1 cellular context compared by ENCODE assay signal in the genomic region with DNA sequence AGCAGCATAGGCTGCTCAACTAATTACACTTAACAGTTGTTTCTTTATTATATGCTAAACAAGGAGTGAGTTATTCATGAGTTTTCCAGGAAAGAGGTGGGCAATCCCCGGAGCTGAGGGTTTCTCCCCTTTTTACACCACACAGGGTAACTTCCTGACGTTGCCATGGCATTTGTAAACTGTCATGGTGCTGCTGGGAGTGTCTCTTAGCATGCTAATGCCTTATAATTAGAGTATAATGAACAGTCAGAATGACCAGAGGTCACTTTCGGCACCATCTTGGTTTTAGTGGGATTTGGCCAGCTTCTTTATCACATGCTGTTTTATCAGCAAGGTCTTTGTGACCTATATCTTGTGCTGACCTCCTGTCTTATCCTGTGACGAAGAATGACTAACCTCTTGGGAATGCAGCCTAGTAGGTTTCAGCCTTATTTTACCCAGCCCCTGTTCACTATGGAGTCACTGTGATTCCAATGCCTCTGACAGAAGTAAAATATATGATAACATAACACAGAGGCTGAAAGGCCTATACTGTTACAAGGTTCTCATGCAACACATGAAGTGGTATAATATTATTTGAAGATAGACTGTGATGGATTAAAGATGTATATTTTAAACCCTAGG.
TF ChIP-seq lines count a peak whose summit lies in the region.

No MANE protein-coding gene starts in this region.

TF ChIP-seq in K562, 482 proteins besides CTCF, POLR2A, EP300 and RAD21 (continued from another document):
- TF ChIP-seq, protein P1, sequence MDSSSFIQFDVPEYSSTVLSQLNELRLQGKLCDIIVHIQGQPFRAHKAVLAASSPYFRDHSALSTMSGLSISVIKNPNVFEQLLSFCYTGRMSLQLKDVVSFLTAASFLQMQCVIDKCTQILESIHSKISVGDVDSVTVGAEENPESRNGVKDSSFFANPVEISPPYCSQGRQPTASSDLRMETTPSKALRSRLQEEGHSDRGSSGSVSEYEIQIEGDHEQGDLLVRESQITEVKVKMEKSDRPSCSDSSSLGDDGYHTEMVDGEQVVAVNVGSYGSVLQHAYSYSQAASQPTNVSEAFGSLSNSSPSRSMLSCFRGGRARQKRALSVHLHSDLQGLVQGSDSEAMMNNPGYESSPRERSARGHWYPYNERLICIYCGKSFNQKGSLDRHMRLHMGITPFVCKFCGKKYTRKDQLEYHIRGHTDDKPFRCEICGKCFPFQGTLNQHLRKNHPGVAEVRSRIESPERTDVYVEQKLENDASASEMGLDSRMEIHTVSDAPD (CRISPR knock-in tag; IDR thresholded peaks at IDR 0.05) = no peak
- TF ChIP-seq FOXA1 (IDR thresholded peaks at IDR 0.05; ENCODE audit: borderline replicate concordance) (no peak), MBD2 (IDR thresholded peaks at IDR 0.05; ENCODE audit: borderline replicate concordance, low read depth) (0 out of 2 replicates have a peak, but pooled peaks have one; percentile 29), NCOA2 (IDR thresholded peaks at IDR 0.05; ENCODE audit: partially characterized antibody in 2 of 2) (no peak), FIP1L1 (IDR thresholded peaks at IDR 0.05; ENCODE audit: low read depth, low read length, poor library complexity, severe bottlenecking) (no peak), BHLHE40 (IDR thresholded peaks at IDR 0.05; ENCODE audit: low read length) (0 out of 2 replicates have a peak, but pooled peaks have one; percentile 26), CBFA2T3 (IDR thresholded peaks at IDR 0.05) (peak; percentile 41), YY1 (IDR thresholded peaks at IDR 0.05; ENCODE audit: borderline replicate concordance in 1 of 3, control insufficient read depth in 1 of 3, extremely low read depth in 1 of 3, insufficient read depth in 3 of 3, insufficient read length in 1 of 3, insufficient replicate concordance in 2 of 3, low read depth in 1 of 3, low read length in 2 of 3) (peak in 1 of 3 experiments; percentile 21), ARID2 (IDR thresholded peaks at IDR 0.05) (no peak), SMARCA4 (IDR thresholded peaks at IDR 0.05) (peak; percentile 58; the same call in 1 of the 2 replicates), CHD4 (IDR thresholded peaks at IDR 0.05; ENCODE audit: insufficient read depth, insufficient replicate concordance, low read depth, low read length, poor library complexity, severe bottlenecking) (no peak), NR2C1 (IDR thresholded peaks at IDR 0.05) (no peak), NR2C1 (tag; IDR thresholded peaks at IDR 0.05) (peak; percentile 81), TEAD4 (IDR thresholded peaks at IDR 0.05; ENCODE audit: low read length) (peak; percentile 72), TEAD4 (CRISPR knock-in tag; IDR thresholded peaks at IDR 0.05; ENCODE audit: borderline replicate concordance) (no peak), SMARCE1 (IDR thresholded peaks at IDR 0.05) (peak; percentile 74; the same call in 1 of the 2 replicates), KLF16 (IDR thresholded peaks at IDR 0.05) (no peak), XRCC3 (IDR thresholded peaks at IDR 0.05) (no peak), ATF7 (IDR thresholded peaks at IDR 0.05) (no peak; the same call in none of the 2 replicates), ATF1 (CRISPR knock-in tag; IDR thresholded peaks at IDR 0.05) (no peak), ATF1 (tag; IDR thresholded peaks at IDR 0.05) (peak; percentile 54), SP2 (IDR thresholded peaks at IDR 0.05; ENCODE audit: extremely low read depth, low read depth, low read length, poor library complexity, severe bottlenecking) (no peak), PHB (CRISPR knock-in tag; IDR thresholded peaks at IDR 0.05) (no peak), HDAC3 (IDR thresholded peaks at IDR 0.05; ENCODE audit: borderline replicate concordance, partially characterized antibody) (no peak), RFX1 (IDR thresholded peaks at IDR 0.05) (peak; percentile 78), FOS (IDR thresholded peaks at IDR 0.05; ENCODE audit: extremely low read depth, insufficient read length) (peak; percentile 12), DDX20 (tag; IDR thresholded peaks at IDR 0.05; ENCODE audit: low read depth) (0 out of 2 replicates have a peak, but pooled peaks have one; percentile 41), CXXC5 (CRISPR knock-in tag; IDR thresholded peaks at IDR 0.05) (no peak), RBBP5 (IDR thresholded peaks at IDR 0.05; ENCODE audit: borderline replicate concordance, insufficient read depth, low read length, poor library complexity, severe bottlenecking) (no peak), SOX6 (IDR thresholded peaks at IDR 0.05) (peak; percentile 68; the same call in 1 of the 2 replicates), CCNT2 (IDR thresholded peaks at IDR 0.05; ENCODE audit: borderline replicate concordance, extremely low read depth, insufficient read length, low read depth, low read length) (peak; percentile 47), NCOR1 (IDR thresholded peaks at IDR 0.05) (0 out of 2 replicates have a peak, but pooled peaks have one; percentile 37), CEBPG (CRISPR knock-in tag; IDR thresholded peaks at IDR 0.05) (no peak), CEBPG (tag; conservative IDR thresholded peaks at IDR 0.05 in 1 of 2, IDR thresholded peaks at IDR 0.05 in 1 of 2) (no peak)
- TF ChIP-seq, protein P2, sequence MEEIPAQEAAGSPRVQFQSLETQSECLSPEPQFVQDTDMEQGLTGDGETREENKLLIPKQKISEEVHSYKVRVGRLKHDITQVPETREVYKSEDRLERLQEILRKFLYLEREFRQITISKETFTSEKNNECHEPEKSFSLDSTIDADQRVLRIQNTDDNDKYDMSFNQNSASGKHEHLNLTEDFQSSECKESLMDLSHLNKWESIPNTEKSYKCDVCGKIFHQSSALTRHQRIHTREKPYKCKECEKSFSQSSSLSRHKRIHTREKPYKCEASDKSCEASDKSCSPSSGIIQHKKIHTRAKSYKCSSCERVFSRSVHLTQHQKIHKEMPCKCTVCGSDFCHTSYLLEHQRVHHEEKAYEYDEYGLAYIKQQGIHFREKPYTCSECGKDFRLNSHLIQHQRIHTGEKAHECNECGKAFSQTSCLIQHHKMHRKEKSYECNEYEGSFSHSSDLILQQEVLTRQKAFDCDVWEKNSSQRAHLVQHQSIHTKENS (CRISPR knock-in tag; IDR thresholded peaks at IDR 0.05) = no peak
- TF ChIP-seq, protein P3, sequence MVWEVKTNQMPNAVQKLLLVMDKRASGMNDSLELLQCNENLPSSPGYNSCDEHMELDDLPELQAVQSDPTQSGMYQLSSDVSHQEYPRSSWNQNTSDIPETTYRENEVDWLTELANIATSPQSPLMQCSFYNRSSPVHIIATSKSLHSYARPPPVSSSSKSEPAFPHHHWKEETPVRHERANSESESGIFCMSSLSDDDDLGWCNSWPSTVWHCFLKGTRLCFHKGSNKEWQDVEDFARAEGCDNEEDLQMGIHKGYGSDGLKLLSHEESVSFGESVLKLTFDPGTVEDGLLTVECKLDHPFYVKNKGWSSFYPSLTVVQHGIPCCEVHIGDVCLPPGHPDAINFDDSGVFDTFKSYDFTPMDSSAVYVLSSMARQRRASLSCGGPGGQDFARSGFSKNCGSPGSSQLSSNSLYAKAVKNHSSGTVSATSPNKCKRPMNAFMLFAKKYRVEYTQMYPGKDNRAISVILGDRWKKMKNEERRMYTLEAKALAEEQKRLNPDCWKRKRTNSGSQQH (CRISPR knock-in tag; IDR thresholded peaks at IDR 0.05) = no peak
- TF ChIP-seq, protein P4, sequence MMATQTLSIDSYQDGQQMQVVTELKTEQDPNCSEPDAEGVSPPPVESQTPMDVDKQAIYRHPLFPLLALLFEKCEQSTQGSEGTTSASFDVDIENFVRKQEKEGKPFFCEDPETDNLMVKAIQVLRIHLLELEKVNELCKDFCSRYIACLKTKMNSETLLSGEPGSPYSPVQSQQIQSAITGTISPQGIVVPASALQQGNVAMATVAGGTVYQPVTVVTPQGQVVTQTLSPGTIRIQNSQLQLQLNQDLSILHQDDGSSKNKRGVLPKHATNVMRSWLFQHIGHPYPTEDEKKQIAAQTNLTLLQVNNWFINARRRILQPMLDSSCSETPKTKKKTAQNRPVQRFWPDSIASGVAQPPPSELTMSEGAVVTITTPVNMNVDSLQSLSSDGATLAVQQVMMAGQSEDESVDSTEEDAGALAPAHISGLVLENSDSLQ (IDR thresholded peaks at IDR 0.05) = 0 out of 2 replicates have a peak, but pooled peaks have one; percentile 6
- TF ChIP-seq, protein P5, sequence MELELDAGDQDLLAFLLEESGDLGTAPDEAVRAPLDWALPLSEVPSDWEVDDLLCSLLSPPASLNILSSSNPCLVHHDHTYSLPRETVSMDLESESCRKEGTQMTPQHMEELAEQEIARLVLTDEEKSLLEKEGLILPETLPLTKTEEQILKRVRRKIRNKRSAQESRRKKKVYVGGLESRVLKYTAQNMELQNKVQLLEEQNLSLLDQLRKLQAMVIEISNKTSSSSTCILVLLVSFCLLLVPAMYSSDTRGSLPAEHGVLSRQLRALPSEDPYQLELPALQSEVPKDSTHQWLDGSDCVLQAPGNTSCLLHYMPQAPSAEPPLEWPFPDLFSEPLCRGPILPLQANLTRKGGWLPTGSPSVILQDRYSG (tag; conservative IDR thresholded peaks at IDR 0.05; ENCODE audit: low read depth) = no peak
- TF ChIP-seq, protein P6, sequence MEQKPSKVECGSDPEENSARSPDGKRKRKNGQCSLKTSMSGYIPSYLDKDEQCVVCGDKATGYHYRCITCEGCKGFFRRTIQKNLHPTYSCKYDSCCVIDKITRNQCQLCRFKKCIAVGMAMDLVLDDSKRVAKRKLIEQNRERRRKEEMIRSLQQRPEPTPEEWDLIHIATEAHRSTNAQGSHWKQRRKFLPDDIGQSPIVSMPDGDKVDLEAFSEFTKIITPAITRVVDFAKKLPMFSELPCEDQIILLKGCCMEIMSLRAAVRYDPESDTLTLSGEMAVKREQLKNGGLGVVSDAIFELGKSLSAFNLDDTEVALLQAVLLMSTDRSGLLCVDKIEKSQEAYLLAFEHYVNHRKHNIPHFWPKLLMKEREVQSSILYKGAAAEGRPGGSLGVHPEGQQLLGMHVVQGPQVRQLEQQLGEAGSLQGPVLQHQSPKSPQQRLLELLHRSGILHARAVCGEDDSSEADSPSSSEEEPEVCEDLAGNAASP (IDR thresholded peaks at IDR 0.05) = no peak
- TF ChIP-seq, protein P7, sequence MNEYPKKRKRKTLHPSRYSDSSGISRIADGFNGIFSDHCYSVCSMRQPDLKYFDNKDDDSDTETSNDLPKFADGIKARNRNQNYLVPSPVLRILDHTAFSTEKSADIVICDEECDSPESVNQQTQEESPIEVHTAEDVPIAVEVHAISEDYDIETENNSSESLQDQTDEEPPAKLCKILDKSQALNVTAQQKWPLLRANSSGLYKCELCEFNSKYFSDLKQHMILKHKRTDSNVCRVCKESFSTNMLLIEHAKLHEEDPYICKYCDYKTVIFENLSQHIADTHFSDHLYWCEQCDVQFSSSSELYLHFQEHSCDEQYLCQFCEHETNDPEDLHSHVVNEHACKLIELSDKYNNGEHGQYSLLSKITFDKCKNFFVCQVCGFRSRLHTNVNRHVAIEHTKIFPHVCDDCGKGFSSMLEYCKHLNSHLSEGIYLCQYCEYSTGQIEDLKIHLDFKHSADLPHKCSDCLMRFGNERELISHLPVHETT (CRISPR knock-in tag; conservative IDR thresholded peaks at IDR 0.05 in 1 of 2, IDR thresholded peaks at IDR 0.05 in 1 of 2) = peak in 1 of 2 experiments; percentile 30; a peak in 1 of 4 replicates
- TF ChIP-seq, protein P8, sequence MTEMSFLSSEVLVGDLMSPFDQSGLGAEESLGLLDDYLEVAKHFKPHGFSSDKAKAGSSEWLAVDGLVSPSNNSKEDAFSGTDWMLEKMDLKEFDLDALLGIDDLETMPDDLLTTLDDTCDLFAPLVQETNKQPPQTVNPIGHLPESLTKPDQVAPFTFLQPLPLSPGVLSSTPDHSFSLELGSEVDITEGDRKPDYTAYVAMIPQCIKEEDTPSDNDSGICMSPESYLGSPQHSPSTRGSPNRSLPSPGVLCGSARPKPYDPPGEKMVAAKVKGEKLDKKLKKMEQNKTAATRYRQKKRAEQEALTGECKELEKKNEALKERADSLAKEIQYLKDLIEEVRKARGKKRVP (CRISPR knock-in tag; IDR thresholded peaks at IDR 0.05) = 0 out of 2 replicates have a peak, but pooled peaks have one; percentile 18
